Comparison of ENCODE assay signal across 1 cellular context in genomic region chr5:79055017-79055416, GRCh38.
TF ChIP-seq lines count a peak whose summit lies in the region.

No MANE protein-coding gene starts in this region.

TF ChIP-seq in GM23338, 12 proteins besides CTCF, POLR2A, EP300 and RAD21:
- TF ChIP-seq, protein P1, sequence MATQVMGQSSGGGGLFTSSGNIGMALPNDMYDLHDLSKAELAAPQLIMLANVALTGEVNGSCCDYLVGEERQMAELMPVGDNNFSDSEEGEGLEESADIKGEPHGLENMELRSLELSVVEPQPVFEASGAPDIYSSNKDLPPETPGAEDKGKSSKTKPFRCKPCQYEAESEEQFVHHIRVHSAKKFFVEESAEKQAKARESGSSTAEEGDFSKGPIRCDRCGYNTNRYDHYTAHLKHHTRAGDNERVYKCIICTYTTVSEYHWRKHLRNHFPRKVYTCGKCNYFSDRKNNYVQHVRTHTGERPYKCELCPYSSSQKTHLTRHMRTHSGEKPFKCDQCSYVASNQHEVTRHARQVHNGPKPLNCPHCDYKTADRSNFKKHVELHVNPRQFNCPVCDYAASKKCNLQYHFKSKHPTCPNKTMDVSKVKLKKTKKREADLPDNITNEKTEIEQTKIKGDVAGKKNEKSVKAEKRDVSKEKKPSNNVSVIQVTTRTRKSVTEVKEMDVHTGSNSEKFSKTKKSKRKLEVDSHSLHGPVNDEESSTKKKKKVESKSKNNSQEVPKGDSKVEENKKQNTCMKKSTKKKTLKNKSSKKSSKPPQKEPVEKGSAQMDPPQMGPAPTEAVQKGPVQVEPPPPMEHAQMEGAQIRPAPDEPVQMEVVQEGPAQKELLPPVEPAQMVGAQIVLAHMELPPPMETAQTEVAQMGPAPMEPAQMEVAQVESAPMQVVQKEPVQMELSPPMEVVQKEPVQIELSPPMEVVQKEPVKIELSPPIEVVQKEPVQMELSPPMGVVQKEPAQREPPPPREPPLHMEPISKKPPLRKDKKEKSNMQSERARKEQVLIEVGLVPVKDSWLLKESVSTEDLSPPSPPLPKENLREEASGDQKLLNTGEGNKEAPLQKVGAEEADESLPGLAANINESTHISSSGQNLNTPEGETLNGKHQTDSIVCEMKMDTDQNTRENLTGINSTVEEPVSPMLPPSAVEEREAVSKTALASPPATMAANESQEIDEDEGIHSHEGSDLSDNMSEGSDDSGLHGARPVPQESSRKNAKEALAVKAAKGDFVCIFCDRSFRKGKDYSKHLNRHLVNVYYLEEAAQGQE (IDR thresholded peaks at IDR 0.05; ENCODE audit: unreplicated experiment): no peak
